Comparison of ENCODE assay signal across 28 cellular contexts in the genomic region with DNA sequence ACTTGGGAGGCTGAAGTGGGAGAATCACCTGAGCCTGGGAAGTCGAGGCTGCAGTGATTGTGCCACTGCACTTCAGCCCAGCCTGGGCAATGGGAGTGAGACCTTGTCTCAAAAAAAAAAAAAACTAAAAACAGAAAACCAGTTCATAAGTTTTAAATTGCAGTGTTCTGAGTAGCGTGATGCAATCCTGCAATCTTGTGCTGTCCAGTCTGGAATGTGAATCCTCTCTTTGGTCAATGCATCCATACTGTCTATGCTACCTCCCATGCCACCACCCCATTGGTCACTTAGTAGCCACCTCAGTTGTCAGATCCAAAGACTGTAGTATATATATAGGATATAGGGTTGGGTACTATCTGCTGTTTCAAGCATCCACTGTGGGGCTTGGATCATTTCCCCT. TPM values are rescaled to one million over a fixed set of nuclear protein-coding genes. Genes with fewer than 3 reads are reported as not detected.
A peak's percentile ranks its signal among the peaks of the same experiment; 100 is the strongest.
DNase-seq lines count a peak whose midpoint lies in the region; ATAC-seq and TF ChIP-seq lines count a peak whose summit lies in the region.
"Had no signal": no experiment of that assay in that cellular context is flagged by ENCODE, and none has a peak within 500 bp of the region (broad histone marks: within the 10 kb centered on the region; RNA-seq: fewer than 3 reads in every experiment).

No MANE protein-coding gene starts in this region.

- no peak overlapping the region for H3K27ac Mint-ChIP-seq in effector memory CD8-positive, alpha-beta T cell
- H3K27ac Mint-ChIP-seq: activated CD8-positive, alpha-beta T cell treated with anti-CD3 and anti-CD28 coated beads, Interleukin-2, amount 10 ng/mL, durations not matched to agents 7 days and 5 days; activated naive CD8-positive, alpha-beta T cell; natural killer cell had no signal

- peaks cover 28 to 36% of the 10 kb centered on the region in 2 donors for H3K27me3 Mint-ChIP-seq in effector memory CD8-positive, alpha-beta T cell
- H3K27me3 Mint-ChIP-seq: type B pancreatic cell had no signal

- peaks cover 39% of the 10 kb centered on the region for H3F3A ChIP-seq in SK-N-SH (replicated peaks; ENCODE audit: insufficient read depth)

- H3K9me2 ChIP-seq in SK-N-SH, result no peaks in the 10 kb centered on the region

- DNase-seq in GM03348 (ENCODE audit: low spot score) (peak; percentile 33), SK-N-SH (no peak), fibroblast of the aortic adventitia (ENCODE audit: low read depth) (peak; percentile 30), gastrocnemius medialis (no peak), upper lobe of right lung (no peak), NCI-H82 (lab: John Stamatoyannopoulos, UW) (no peak)
- no peak for DNase-seq in effector memory CD8-positive, alpha-beta T cell
- DNase-seq: activated CD4-positive, alpha-beta T cell treated with anti-CD3 and anti-CD28 coated beads for 1 hour; activated CD8-positive, alpha-beta T cell treated with anti-CD3 and anti-CD28 coated beads, Interleukin-2, amount 10 ng/mL, durations not matched to agents 7 days and 5 days; C1 segment of cervical spinal cord; Calu3; caudate nucleus; dermis blood vessel endothelial cell; islet precursor cell; left ventricle myocardium superior; MM.1S; natural killer cell; NCI-H1417 treated with DMSO at 0.1 percent for 48 hours; NCI-H2107; NCI-H748 treated with DMSO at 0.1 percent for 48 hours; ovary; RPMI8226; stimulated activated CD4-positive, alpha-beta T cell treated with anti-CD3 and anti-CD28 coated beads, Interleukin-2, amount 100 ng/mL, for 48 hours; T-helper 2 cell had no signal

- H3K9me3 ChIP-seq in SK-N-SH, result peaks cover under 1% of the 10 kb centered on the region; the same call in 1 of the 2 replicates
- H3K9me3 ChIP-seq in gastrocnemius medialis, result no peaks in the 10 kb centered on the region
- H3K9me3 ChIP-seq in upper lobe of right lung, result no peaks in the 10 kb centered on the region
- H3K9me3 ChIP-seq: ovary had no signal

- peaks cover 0 to 49% of the 10 kb centered on the region in 2 experiments; a peak in 3 of 4 replicates for H3K4me1 ChIP-seq in SK-N-SH (ENCODE audit: control insufficient read depth in 1 of 2, insufficient read depth in 2 of 2, low read depth in 1 of 2, low read length in 1 of 2)
- H3K4me1 ChIP-seq in gastrocnemius medialis, result peaks cover 61 to 65% of the 10 kb centered on the region in 2 donors
- peaks cover 29% of the 10 kb centered on the region for H3K4me1 ChIP-seq in upper lobe of right lung

- H3K36me3 Mint-ChIP-seq in effector memory CD8-positive, alpha-beta T cell (ENCODE audit: insufficient read depth), result peaks cover 4% of the 10 kb centered on the region
- H3K36me3 Mint-ChIP-seq: activated naive CD8-positive, alpha-beta T cell; natural killer cell had no signal

- no peak for TF ChIP-seq RAD21 in SK-N-SH (IDR thresholded peaks at IDR 0.05; ENCODE audit: low read length)

- intact Hi-C loops in gastrocnemius medialis (cut with DNase I; ENCODE audit: low total_unique reads), result no loop called here
- intact Hi-C loops in upper lobe of right lung (cut with DNase I), result no loop called here

- H4K20me1 ChIP-seq in SK-N-SH (ENCODE audit: insufficient read depth), result peaks cover 25% of the 10 kb centered on the region; the same call in 1 of the 2 replicates

- H2AFZ ChIP-seq in SK-N-SH (ENCODE audit: low read depth), result no peak overlapping the region
- H2AFZ ChIP-seq: GM23338 had no signal

- no peak overlapping the region for H3K9ac ChIP-seq in SK-N-SH
- H3K9ac ChIP-seq: KMS-11 had no signal

- H3K79me2 ChIP-seq in SK-N-SH (ENCODE audit: insufficient read depth), result peaks cover 100% of the 10 kb centered on the region

- WGBS in SK-N-SH (ENCODE audit: low lambda C conversion rate), result 38% methylated on average over 2 of the region's 2 CpGs

- CTCF ChIA-PET in SK-N-SH (lab: Yijun Ruan, JAX), result no interaction called here

- ATAC-seq in gastrocnemius medialis (no peak), upper lobe of right lung (no peak)
- ATAC-seq in effector memory CD8-positive, alpha-beta T cell (replicated peaks), result no peak
- ATAC-seq: activated CD8-positive, alpha-beta T cell treated with anti-CD3 and anti-CD28 coated beads, Interleukin-2, amount 10 ng/mL, durations not matched to agents 7 days and 5 days; GM23338; left ventricle myocardium superior; natural killer cell had no signal

- no peak for TF ChIP-seq CTCF in SK-N-SH (IDR thresholded peaks at IDR 0.05)
- no peak for TF ChIP-seq CTCF in fibroblast of the aortic adventitia (IDR thresholded peaks at IDR 0.05; ENCODE audit: insufficient read depth, low read length)
- TF ChIP-seq CTCF in gastrocnemius medialis (IDR thresholded peaks at IDR 0.05 in 4 of 5, conservative IDR thresholded peaks at IDR 0.05 in 1 of 5), result no peak
- no peak for TF ChIP-seq CTCF in upper lobe of right lung (IDR thresholded peaks at IDR 0.05)

- H3K4me1 Mint-ChIP-seq in effector memory CD8-positive, alpha-beta T cell (ENCODE audit: low read depth in 2 of 2), result no peaks in the 10 kb centered on the region
- H3K4me1 Mint-ChIP-seq: natural killer cell had no signal

- H3K36me3 ChIP-seq in SK-N-SH (replicated peaks in 1 of 2; ENCODE audit: control insufficient read depth in 1 of 2, insufficient read depth in 2 of 2, low read length in 1 of 2) (peaks cover 2 to 58% of the 10 kb centered on the region in 2 experiments), gastrocnemius medialis (no peaks in the 10 kb centered on the region), upper lobe of right lung (no peaks in the 10 kb centered on the region)
- H3K36me3 ChIP-seq: ovary had no signal

- TF ChIP-seq POLR2A in gastrocnemius medialis (IDR thresholded peaks at IDR 0.05), result no peak

- TF ChIP-seq EP300 in SK-N-SH (IDR thresholded peaks at IDR 0.05; ENCODE audit: borderline replicate concordance in 1 of 2, low read depth in 1 of 2, low read length in 1 of 2), result no peak

- in situ Hi-C loops in gastrocnemius medialis (cut with MboI; ENCODE audit: low sequenced_read_pairs in 4 of 4), result no loop called here

- H3K27ac ChIP-seq in SK-N-SH (ENCODE audit: low read depth in 2 of 2, low read length in 1 of 2) (peak overlapping the region in 1 of 2 experiments; percentile 97; a peak in 2 of 4 replicates), gastrocnemius medialis (peak overlapping the region in 3 of 4 donors; percentile 55 to 76 (median 65)), upper lobe of right lung (no peak overlapping the region)
- H3K27ac ChIP-seq: KMS-11, ovary had no signal

- H3K4me2 ChIP-seq in SK-N-SH, result peak overlapping the region; percentile 38
- H3K4me2 ChIP-seq: KMS-11 had no signal

- H3K27me3 ChIP-seq in SK-N-SH (ENCODE audit: insufficient read depth), result no peaks in the 10 kb centered on the region
- H3K27me3 ChIP-seq in gastrocnemius medialis, result no peaks in the 10 kb centered on the region
- no peaks in the 10 kb centered on the region for H3K27me3 ChIP-seq in upper lobe of right lung
- H3K27me3 ChIP-seq: ovary had no signal

- POLR2A ChIA-PET in SK-N-SH (lab: Yijun Ruan, JAX), result no interaction called here

- H3K4me3 ChIP-seq in SK-N-SH (ENCODE audit: low read depth in 2 of 2, low read length in 1 of 2) (peak overlapping the region in 1 of 2 experiments; percentile 2; a peak in 1 of 4 replicates), fibroblast of the aortic adventitia (ENCODE audit: low read depth, low read length) (no peak overlapping the region), gastrocnemius medialis (no peak overlapping the region), upper lobe of right lung (no peak overlapping the region)
- H3K4me3 ChIP-seq: GM23338, ovary had no signal

- no peak overlapping the region for H3K4me3 Mint-ChIP-seq in effector memory CD8-positive, alpha-beta T cell
- H3K4me3 Mint-ChIP-seq: activated CD8-positive, alpha-beta T cell treated with anti-CD3 and anti-CD28 coated beads, Interleukin-2, amount 10 ng/mL, durations not matched to agents 7 days and 5 days; activated naive CD8-positive, alpha-beta T cell; GM23338; natural killer cell had no signal

- no peaks in the 10 kb centered on the region for H3K9me3 Mint-ChIP-seq in effector memory CD8-positive, alpha-beta T cell

TF ChIP-seq in SK-N-SH, 30 proteins besides CTCF, POLR2A, EP300 and RAD21:
- TF ChIP-seq, protein P1, sequence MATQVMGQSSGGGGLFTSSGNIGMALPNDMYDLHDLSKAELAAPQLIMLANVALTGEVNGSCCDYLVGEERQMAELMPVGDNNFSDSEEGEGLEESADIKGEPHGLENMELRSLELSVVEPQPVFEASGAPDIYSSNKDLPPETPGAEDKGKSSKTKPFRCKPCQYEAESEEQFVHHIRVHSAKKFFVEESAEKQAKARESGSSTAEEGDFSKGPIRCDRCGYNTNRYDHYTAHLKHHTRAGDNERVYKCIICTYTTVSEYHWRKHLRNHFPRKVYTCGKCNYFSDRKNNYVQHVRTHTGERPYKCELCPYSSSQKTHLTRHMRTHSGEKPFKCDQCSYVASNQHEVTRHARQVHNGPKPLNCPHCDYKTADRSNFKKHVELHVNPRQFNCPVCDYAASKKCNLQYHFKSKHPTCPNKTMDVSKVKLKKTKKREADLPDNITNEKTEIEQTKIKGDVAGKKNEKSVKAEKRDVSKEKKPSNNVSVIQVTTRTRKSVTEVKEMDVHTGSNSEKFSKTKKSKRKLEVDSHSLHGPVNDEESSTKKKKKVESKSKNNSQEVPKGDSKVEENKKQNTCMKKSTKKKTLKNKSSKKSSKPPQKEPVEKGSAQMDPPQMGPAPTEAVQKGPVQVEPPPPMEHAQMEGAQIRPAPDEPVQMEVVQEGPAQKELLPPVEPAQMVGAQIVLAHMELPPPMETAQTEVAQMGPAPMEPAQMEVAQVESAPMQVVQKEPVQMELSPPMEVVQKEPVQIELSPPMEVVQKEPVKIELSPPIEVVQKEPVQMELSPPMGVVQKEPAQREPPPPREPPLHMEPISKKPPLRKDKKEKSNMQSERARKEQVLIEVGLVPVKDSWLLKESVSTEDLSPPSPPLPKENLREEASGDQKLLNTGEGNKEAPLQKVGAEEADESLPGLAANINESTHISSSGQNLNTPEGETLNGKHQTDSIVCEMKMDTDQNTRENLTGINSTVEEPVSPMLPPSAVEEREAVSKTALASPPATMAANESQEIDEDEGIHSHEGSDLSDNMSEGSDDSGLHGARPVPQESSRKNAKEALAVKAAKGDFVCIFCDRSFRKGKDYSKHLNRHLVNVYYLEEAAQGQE (IDR thresholded peaks at IDR 0.05; ENCODE audit: low read depth, low read length), result peak; percentile 37; the same call in 1 of the 2 replicates
- no peak for TF ChIP-seq FOSL2 (IDR thresholded peaks at IDR 0.05; ENCODE audit: borderline replicate concordance, low read depth)

RNA-seq across cellular contexts. Expression of a gene that starts 11.1 kb away (rescaled TPM):
- polyA plus RNA-seq in SK-N-SH (2012; rRNA removed), result 50.8 and 53.2 TPM in 2 replicates
- polyA plus RNA-seq in SK-N-SH (2012; cell fraction: cytosol; rRNA removed), result 41.4 and 59.2 TPM in 2 replicates
- 43.5 and 59.3 TPM in 2 replicates for polyA plus RNA-seq in SK-N-SH (2012; cell fraction: nucleus; rRNA removed)
- 158 and 169 TPM in 2 replicates for total RNA-seq in fibroblast of the aortic adventitia (ENCODE audit: low replicate concordance)
- 10 to 100 TPM; 41.9 to 89.4 (median 72.6) TPM for total RNA-seq in gastrocnemius medialis
- 127 TPM for total RNA-seq in upper lobe of right lung
- total RNA-seq: activated CD8-positive, alpha-beta T cell treated with anti-CD3 and anti-CD28 coated beads, Interleukin-2, amount 10 ng/mL, durations not matched to agents 7 days and 5 days; natural killer cell had no signal

Comparison
In these comparisons a context has a peak if more than half of its experiments do, and no peak if none do; other contexts are left out.
1. DNase-seq: peak in GM03348 (single experiment) and fibroblast of the aortic adventitia (single experiment); none in SK-N-SH (single experiment), gastrocnemius medialis (0 of 2), effector memory CD8-positive, alpha-beta T cell (0 of 3), upper lobe of right lung (single experiment) and NCI-H82 (single experiment).